ENCODE assay signal across 22 cellular contexts in genomic region chr2:12061785-12062184, GRCh38.
A peak's percentile ranks its signal among the peaks of the same experiment; 100 is the strongest.
DNase-seq lines count a peak whose midpoint lies in the region; ATAC-seq and TF ChIP-seq lines count a peak whose summit lies in the region.
"Had no signal": no experiment of that assay in that cellular context is flagged by ENCODE, and none has a peak within 500 bp of the region (broad histone marks: within the 10 kb centered on the region; RNA-seq: fewer than 3 reads in every experiment).

No MANE protein-coding gene starts in this region.

- peak overlapping the region; percentile 20 for H3K27ac Mint-ChIP-seq in neural crest cell (ENCODE audit: unreplicated experiment)
- H3K27ac Mint-ChIP-seq: CD8-positive, alpha-beta memory T cell; HFFc6 had no signal

- no peak overlapping the region for H3K4me3 ChIP-seq in LNCaP clone FGC (ENCODE audit: low read depth, low read length)
- H3K4me3 ChIP-seq: Peyer's patch, SJCRH30 had no signal

- peaks cover 5% of the 10 kb centered on the region for H3K9me3 Mint-ChIP-seq in neural crest cell
- H3K9me3 Mint-ChIP-seq: HFFc6 had no signal

- no peak for ATAC-seq in HG03097 (IDR thresholded peaks at IDR 0.05; ENCODE audit: low FRiP score, unreplicated experiment)
- ATAC-seq in GM18868 (IDR thresholded peaks at IDR 0.05; ENCODE audit: unreplicated experiment): no peak

- H3K4me1 Mint-ChIP-seq in neural crest cell: peaks cover 15% of the 10 kb centered on the region

- H3K27ac ChIP-seq in C4-2B (peak overlapping the region; percentile 43; the same call in 1 of the 2 replicates), cingulate gyrus (ENCODE audit: low read depth, low read length) (peak overlapping the region; percentile 34)
- H3K27ac ChIP-seq: HL-60, Peyer's patch, SJCRH30 had no signal

- no peak overlapping the region for H3K4me3 Mint-ChIP-seq in neural crest cell
- H3K4me3 Mint-ChIP-seq: CD8-positive, alpha-beta memory T cell; HFFc6 had no signal

- no peak for TF ChIP-seq CTCF in C4-2B (conservative IDR thresholded peaks at IDR 0.05)
- no peak for TF ChIP-seq CTCF in LNCaP clone FGC (IDR thresholded peaks at IDR 0.05; ENCODE audit: control insufficient read depth, extremely low read depth, insufficient read depth)
- TF ChIP-seq CTCF in neural crest cell (conservative IDR thresholded peaks at IDR 0.05): no peak

- DNase-seq in LNCaP clone FGC (ENCODE audit: low read depth) (peak; percentile 18), neural crest cell (ENCODE audit: low read depth, low spot score) (no peak), NAMALWA (ENCODE audit: low spot score) (no peak), NCI-H128 (lab: John Stamatoyannopoulos, UW; ENCODE audit: unreplicated experiment) (no peak)
- DNase-seq: 8988T; C1 segment of cervical spinal cord; Calu3; CD8-positive, alpha-beta memory T cell; DMS153; H7; HFFc6; KG1; MV-4-11; NCI-H446; NCI-H526; Peyer's patch had no signal

- peaks cover 2% of the 10 kb centered on the region for H3K36me3 Mint-ChIP-seq in neural crest cell (ENCODE audit: low read depth)

- H3K27me3 Mint-ChIP-seq in neural crest cell (ENCODE audit: low read depth): no peaks in the 10 kb centered on the region
